ENCODE assay signal across 14 cellular contexts in the genomic region with DNA sequence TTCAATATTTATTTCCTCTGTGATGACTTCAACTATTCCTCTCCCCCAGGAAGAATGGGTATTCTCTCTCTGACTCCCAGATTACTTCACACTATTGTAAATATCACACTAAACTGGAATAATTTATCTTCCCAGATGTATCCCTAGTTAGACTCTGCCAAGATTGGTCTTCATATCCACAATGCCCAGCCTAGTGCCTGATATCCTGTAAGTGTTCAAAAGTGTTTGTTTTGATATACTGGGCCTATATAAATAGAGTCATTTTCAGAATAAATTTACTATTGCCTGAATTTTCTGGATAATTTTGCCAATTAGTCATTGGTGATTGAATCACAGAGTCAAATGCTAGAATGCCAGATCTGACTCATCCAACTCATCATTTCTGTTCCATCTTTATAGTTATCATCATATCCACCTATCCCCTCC.
DNase-seq lines count a peak whose midpoint lies in the region; ATAC-seq and TF ChIP-seq lines count a peak whose summit lies in the region.
"Had no signal": no experiment of that assay in that cellular context is flagged by ENCODE, and none has a peak within 500 bp of the region (broad histone marks: within the 10 kb centered on the region; RNA-seq: fewer than 3 reads in every experiment).

No MANE protein-coding gene starts in this region.

- peaks cover 0 to 8% (median 2%) of the 10 kb centered on the region in 11 donors for H3K9me3 Mint-ChIP-seq in naive thymus-derived CD4-positive, alpha-beta T cell
- H3K9me3 Mint-ChIP-seq: T-helper 1 cell treated with Interleukin-12 subunit alpha and Interleukin-12 subunit beta and Interleukin-4 antibody, amounts not matched to agents 30 μg/mL and 1 μg/mL, for 36 hours had no signal

- H3K4me3 ChIP-seq in KMS-11 (IDR thresholded peaks at IDR 0.05; ENCODE audit: insufficient read depth, low read depth, low read length): no peak overlapping the region
- no peak overlapping the region for H3K4me3 ChIP-seq in naive thymus-derived CD4-positive, alpha-beta T cell (ENCODE audit: low read length)
- H3K4me3 ChIP-seq: cardiac muscle cell had no signal

- no peak overlapping the region for H3K4me3 Mint-ChIP-seq in naive thymus-derived CD4-positive, alpha-beta T cell
- H3K4me3 Mint-ChIP-seq: T-helper 1 cell treated with Interleukin-12 subunit alpha and Interleukin-12 subunit beta and Interleukin-4 antibody, amounts not matched to agents 30 μg/mL and 1 μg/mL, for 36 hours had no signal

- no peak overlapping the region for H2AFZ ChIP-seq in KMS-11 (ENCODE audit: low read depth)
- H2AFZ ChIP-seq: parathyroid adenoma had no signal

- no peaks in the 10 kb centered on the region for H3K9me3 ChIP-seq in naive thymus-derived CD4-positive, alpha-beta T cell (ENCODE audit: control insufficient read depth in 2 of 3, low read length in 3 of 3)

- no peaks in the 10 kb centered on the region for H3K79me2 ChIP-seq in KMS-11 (ENCODE audit: insufficient read depth, low read depth)
- H3K79me2 ChIP-seq: parathyroid adenoma had no signal

- H3K27me3 ChIP-seq in KMS-11 (ENCODE audit: insufficient read depth, low read depth): no peaks in the 10 kb centered on the region
- H3K27me3 ChIP-seq in naive thymus-derived CD4-positive, alpha-beta T cell (ENCODE audit: control insufficient read depth in 2 of 2, insufficient read depth in 2 of 2, low read length in 2 of 2): no peaks in the 10 kb centered on the region
- H3K27me3 ChIP-seq: cardiac muscle cell had no signal

- H3K27ac Mint-ChIP-seq in naive thymus-derived CD4-positive, alpha-beta T cell: no peak overlapping the region
- H3K27ac Mint-ChIP-seq: T-helper 1 cell treated with Interleukin-12 subunit alpha and Interleukin-12 subunit beta and Interleukin-4 antibody, amounts not matched to agents 30 μg/mL and 1 μg/mL, for 36 hours had no signal

- TF ChIP-seq CTCF in KMS-11 (conservative IDR thresholded peaks at IDR 0.05; ENCODE audit: low read depth, low read length) (no peak), VCaP (conservative IDR thresholded peaks at IDR 0.05) (no peak), omental fat pad (IDR thresholded peaks at IDR 0.05) (no peak)

- no peaks in the 10 kb centered on the region for H3K36me3 Mint-ChIP-seq in naive thymus-derived CD4-positive, alpha-beta T cell

- no peaks in the 10 kb centered on the region for H4K20me1 ChIP-seq in KMS-11 (ENCODE audit: insufficient read depth)

- peaks cover 7 to 19% (median 12%) of the 10 kb centered on the region in 5 donors for H3K27me3 Mint-ChIP-seq in naive thymus-derived CD4-positive, alpha-beta T cell

- H3K4me2 ChIP-seq in KMS-11: peak overlapping the region; percentile 59

- intact Hi-C loops in naive thymus-derived CD4-positive, alpha-beta T cell (cut with micrococcal nuclease): no loop called here

- CTCF ChIA-PET in naive thymus-derived CD4-positive, alpha-beta T cell (lab: Charles Lee): no interaction called here

- peak; percentile 68 for DNase-seq in EH (ENCODE audit: low read depth)
- no peak for DNase-seq in omental fat pad (ENCODE audit: low spot score)
- no peak for DNase-seq in NCI-H1436 treated with DMSO at 0.1 percent for 48 hours (lab: John Stamatoyannopoulos, UW)
- no peak for DNase-seq in naive thymus-derived CD4-positive, alpha-beta T cell
- no peak for DNase-seq in SIG-M5 treated with dmso at 0.1 percent for 504 hours (lab: John Stamatoyannopoulos, UW; ENCODE audit: unreplicated experiment)
- DNase-seq: activated CD4-positive, alpha-beta T cell treated with anti-CD3 and anti-CD28 coated beads for 1 hour; activated naive CD4-positive, alpha-beta T cell treated with anti-CD3 and anti-CD28 coated beads, Interleukin-2, amount 50 U/mL, for 16 hours; midbrain had no signal

- peak overlapping the region; percentile 48 for H3K9ac ChIP-seq in KMS-11
- H3K9ac ChIP-seq: parathyroid adenoma had no signal

- POLR2A ChIA-PET in naive thymus-derived CD4-positive, alpha-beta T cell (lab: Charles Lee): no interaction called here

- peaks cover 28% of the 10 kb centered on the region for H3K4me1 ChIP-seq in KMS-11 (ENCODE audit: low read depth, poor library complexity, severe bottlenecking)
- no peaks in the 10 kb centered on the region for H3K4me1 ChIP-seq in naive thymus-derived CD4-positive, alpha-beta T cell (ENCODE audit: control insufficient read depth in 2 of 2, insufficient read depth in 2 of 2, low read length in 2 of 2)
- H3K4me1 ChIP-seq: parathyroid adenoma had no signal

- H3K36me3 ChIP-seq in KMS-11 (ENCODE audit: insufficient read depth): no peaks in the 10 kb centered on the region
- no peaks in the 10 kb centered on the region for H3K36me3 ChIP-seq in naive thymus-derived CD4-positive, alpha-beta T cell (ENCODE audit: control insufficient read depth in 2 of 3, insufficient read depth in 3 of 3, low read length in 3 of 3)
- H3K36me3 ChIP-seq: cardiac muscle cell had no signal

- H3K27ac ChIP-seq in KMS-11 (peak overlapping the region; percentile 90), VCaP (peak overlapping the region; percentile 54; the same call in 1 of the 2 replicates)
- H3K27ac ChIP-seq in naive thymus-derived CD4-positive, alpha-beta T cell (ENCODE audit: low read depth, low read length): no peak overlapping the region
- H3K27ac ChIP-seq: cardiac muscle cell, parathyroid adenoma had no signal

- H3K4me1 Mint-ChIP-seq in naive thymus-derived CD4-positive, alpha-beta T cell: no peaks in the 10 kb centered on the region

- peak; percentile 33 for ATAC-seq in omental fat pad (ENCODE audit: low FRiP score)
- no peak for ATAC-seq in GM18870 (IDR thresholded peaks at IDR 0.05; ENCODE audit: unreplicated experiment)
- ATAC-seq in naive thymus-derived CD4-positive, alpha-beta T cell: no peak
